11 cellular contexts compared by ENCODE assay signal in the genomic region with DNA sequence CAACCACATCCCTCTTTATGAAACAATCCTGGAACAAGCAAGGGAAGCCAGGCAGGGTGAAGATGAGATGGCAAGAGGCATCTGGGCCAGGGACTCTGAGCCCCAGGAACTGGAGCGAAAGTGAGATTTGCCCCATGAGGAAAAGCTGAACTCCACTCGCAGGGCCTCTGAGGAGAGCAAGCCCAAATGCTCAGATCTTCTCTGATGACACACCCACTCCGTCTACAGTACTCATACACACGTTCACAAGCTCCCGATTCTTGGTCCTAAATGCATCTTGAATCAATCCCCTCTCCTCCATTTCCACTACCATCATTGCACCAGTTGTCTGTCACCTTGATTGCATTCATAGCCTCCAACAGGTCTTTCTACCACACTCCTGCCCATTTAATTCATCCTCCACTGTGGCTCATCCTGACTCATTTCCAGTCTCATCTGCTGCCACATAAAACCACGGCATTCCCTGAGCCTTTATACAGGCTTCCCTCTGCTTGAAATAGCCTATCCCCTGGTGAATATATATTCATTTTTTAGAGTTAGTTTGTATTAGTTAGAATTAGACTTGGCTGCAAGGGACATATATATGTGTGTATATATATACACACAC. TPM values are rescaled to one million over a fixed set of nuclear protein-coding genes. Genes with fewer than 3 reads are reported as not detected.
DNase-seq lines count a peak whose midpoint lies in the region; ATAC-seq and TF ChIP-seq lines count a peak whose summit lies in the region.
"Had no signal": no experiment of that assay in that cellular context is flagged by ENCODE, and none has a peak within 500 bp of the region (broad histone marks: within the 10 kb centered on the region; RNA-seq: fewer than 3 reads in every experiment).

No MANE protein-coding gene starts in this region.

- H3K9me3 Mint-ChIP-seq in HFFc6 (no peaks in the 10 kb centered on the region), osteocyte (ENCODE audit: unreplicated experiment) (no peaks in the 10 kb centered on the region)
- H3K9me3 Mint-ChIP-seq in activated T-cell treated with anti-CD3 and anti-CD28 coated beads, Interleukin-2, amount 50 U/mL, for 4 hours, result no peaks in the 10 kb centered on the region
- H3K9me3 Mint-ChIP-seq: T-helper 2 cell treated with Interferon-gamma antibody and Interleukin-4, amounts not matched to agents 5 μg/mL and 100 μg/mL, for 36 hours had no signal

- in situ Hi-C loops in brain microvascular endothelial cell (cut with HindIII; ENCODE audit: low pct_ligation_motif_present, low sequenced_read_pairs), result no loop called here
- in situ Hi-C loops in KBM-7 (cut with MboI; ENCODE audit: low pct_unique_long_range_greater_than_20kb, low sequenced_read_pairs), result no loop called here

- peaks cover 1% of the 10 kb centered on the region for H3K27me3 Mint-ChIP-seq in HFFc6 (ENCODE audit: insufficient read depth)
- no peaks in the 10 kb centered on the region for H3K27me3 Mint-ChIP-seq in osteocyte (ENCODE audit: unreplicated experiment)
- H3K27me3 Mint-ChIP-seq in activated T-cell treated with anti-CD3 and anti-CD28 coated beads, Interleukin-2, amount 50 U/mL, for 4 hours (ENCODE audit: low read depth), result no peaks in the 10 kb centered on the region

- H3K4me3 ChIP-seq in brain microvascular endothelial cell (ENCODE audit: low read depth, low read length), result no peak overlapping the region

- peak; percentile 79 for DNase-seq in HFFc6
- DNase-seq in brain microvascular endothelial cell, result peak; percentile 60
- peak; percentile 36 for DNase-seq in osteocyte (ENCODE audit: extremely low spot score, unreplicated experiment)
- no peak for DNase-seq in KBM-7
- DNase-seq in activated T-cell treated with anti-CD3 and anti-CD28 coated beads, Interleukin-2, amount 50 U/mL, for 4 hours, result no peak
- DNase-seq: activated CD8-positive, alpha-beta memory T cell treated with anti-CD3 and anti-CD28 coated beads, Interleukin-2, amount 50 U/mL, for 4 hours; anterior cingulate cortex; DMS153; NCI-H1694 had no signal

- H3K36me3 Mint-ChIP-seq in HFFc6 (ENCODE audit: low read depth), result no peaks in the 10 kb centered on the region
- no peaks in the 10 kb centered on the region for H3K36me3 Mint-ChIP-seq in osteocyte (ENCODE audit: unreplicated experiment)
- no peaks in the 10 kb centered on the region for H3K36me3 Mint-ChIP-seq in activated T-cell treated with anti-CD3 and anti-CD28 coated beads, Interleukin-2, amount 50 U/mL, for 4 hours (ENCODE audit: insufficient read depth)

- TF ChIP-seq CTCF in HFFc6 (IDR thresholded peaks at IDR 0.05) (no peak), brain microvascular endothelial cell (IDR thresholded peaks at IDR 0.05; ENCODE audit: low read depth, low read length, missing control alignments) (no peak), osteocyte (IDR thresholded peaks at IDR 0.05) (no peak)

- no peak overlapping the region for H3K27ac ChIP-seq in brain microvascular endothelial cell

- H3K27ac Mint-ChIP-seq in HFFc6, result peak overlapping the region; percentile 36
- H3K27ac Mint-ChIP-seq in osteocyte (ENCODE audit: unreplicated experiment), result no peak overlapping the region
- H3K27ac Mint-ChIP-seq: T-helper 2 cell treated with Interferon-gamma antibody and Interleukin-4, amounts not matched to agents 5 μg/mL and 100 μg/mL, for 36 hours had no signal

- no peak for ATAC-seq in HG03280 (IDR thresholded peaks at IDR 0.05; ENCODE audit: unreplicated experiment)
- ATAC-seq in activated T-cell treated with anti-CD3 and anti-CD28 coated beads, Interleukin-2, amount 50 U/mL, for 4 hours, result no peak

- H3K27me3 ChIP-seq in brain microvascular endothelial cell (replicated peaks), result no peaks in the 10 kb centered on the region

- no peaks in the 10 kb centered on the region for H3K36me3 ChIP-seq in brain microvascular endothelial cell (replicated peaks)

- H3K4me3 Mint-ChIP-seq in HFFc6 (no peak overlapping the region), osteocyte (ENCODE audit: unreplicated experiment) (no peak overlapping the region)
- H3K4me3 Mint-ChIP-seq in activated T-cell treated with anti-CD3 and anti-CD28 coated beads, Interleukin-2, amount 50 U/mL, for 4 hours, result no peak overlapping the region
- H3K4me3 Mint-ChIP-seq: T-helper 2 cell treated with Interferon-gamma antibody and Interleukin-4, amounts not matched to agents 5 μg/mL and 100 μg/mL, for 36 hours had no signal

- H3K4me1 Mint-ChIP-seq in HFFc6 (ENCODE audit: low read depth) (peaks cover 36% of the 10 kb centered on the region), osteocyte (ENCODE audit: unreplicated experiment) (peaks cover 6% of the 10 kb centered on the region)
- H3K4me1 Mint-ChIP-seq in activated T-cell treated with anti-CD3 and anti-CD28 coated beads, Interleukin-2, amount 50 U/mL, for 4 hours (ENCODE audit: low read depth), result peaks cover 14% of the 10 kb centered on the region

RNA-seq across cellular contexts. Expression of a gene that starts 1.3 kb away (rescaled TPM):
- total RNA-seq in HFFc6 (2021; fragmentation: NEBNext Ultra II Directional; extraction: Animal tissue kit (Norgen Biotek cat#: 25700)), result not detected
- not detected in 2 replicates for total RNA-seq in osteocyte
- total RNA-seq in activated T-cell treated with anti-CD3 and anti-CD28 coated beads, Interleukin-2, amount 50 U/mL, for 4 hours, result not detected

RNA-seq across cellular contexts. Expression of a gene that starts 5.1 kb away (rescaled TPM):
- 10 to 100 TPM; 55.9 to 71.8 (median 64.4) TPM for total RNA-seq in HFFc6 (2021; fragmentation: NEBNext Ultra II Directional; extraction: Animal tissue kit (Norgen Biotek cat#: 25700))
- total RNA-seq in osteocyte, result 33.1 and 35.1 TPM in 2 replicates
- 100 to 1,000 TPM; 140 to 145 (median 142) TPM for total RNA-seq in activated T-cell treated with anti-CD3 and anti-CD28 coated beads, Interleukin-2, amount 50 U/mL, for 4 hours

RNA-seq across cellular contexts. Expression of a gene that starts 20.2 kb away (rescaled TPM):
- 10 to 100 TPM in 5 of 6 experiments, 1 to 10 TPM in 1; 9.1 to 14.3 (median 13.2) TPM for total RNA-seq in HFFc6 (2021; fragmentation: NEBNext Ultra II Directional; extraction: Animal tissue kit (Norgen Biotek cat#: 25700))
- total RNA-seq in osteocyte, result 13.1 and 15.2 TPM in 2 replicates
- 10 to 100 TPM; 26.3 to 28.5 (median 27.7) TPM for total RNA-seq in activated T-cell treated with anti-CD3 and anti-CD28 coated beads, Interleukin-2, amount 50 U/mL, for 4 hours

RNA-seq across cellular contexts. Expression of a gene that starts 30.1 kb away (rescaled TPM):
- not detected for total RNA-seq in HFFc6 (2021; fragmentation: NEBNext Ultra II Directional; extraction: Animal tissue kit (Norgen Biotek cat#: 25700))
- total RNA-seq in osteocyte, result not detected in 2 replicates
- total RNA-seq in activated T-cell treated with anti-CD3 and anti-CD28 coated beads, Interleukin-2, amount 50 U/mL, for 4 hours, result not detected

RNA-seq across cellular contexts. Expression of a gene that starts 36.7 kb away (rescaled TPM):
- not detected for total RNA-seq in HFFc6 (2021; fragmentation: NEBNext Ultra II Directional; extraction: Animal tissue kit (Norgen Biotek cat#: 25700))
- total RNA-seq in osteocyte, result not detected in 2 replicates
- total RNA-seq in activated T-cell treated with anti-CD3 and anti-CD28 coated beads, Interleukin-2, amount 50 U/mL, for 4 hours, result 1 to 10 TPM in 2 of 3 donors, under 1 TPM in 1; 0.82 to 4.0 (median 2.0) TPM

Comparison
In these comparisons a context has a peak if more than half of its experiments do, and no peak if none do; other contexts are left out.
1. DNase-seq: peak in HFFc6 (single experiment), brain microvascular endothelial cell (single experiment) and osteocyte (single experiment); none in KBM-7 (single experiment) and activated T-cell treated with anti-CD3 and anti-CD28 coated beads, Interleukin-2, amount 50 U/mL, for 4 hours (single experiment).